ENCODE assay signal across 1 cellular context in genomic region chr20:62358728-62359490, GRCh38.
TF ChIP-seq lines count a peak whose summit lies in the region.

No MANE protein-coding gene starts in this region.

TF ChIP-seq in SK-N-SH, 30 proteins besides CTCF, POLR2A, EP300 and RAD21:
- TF ChIP-seq TCF12 (IDR thresholded peaks at IDR 0.05), result no peak
- no peak for TF ChIP-seq SMC3 (IDR thresholded peaks at IDR 0.05; ENCODE audit: low read depth, low read length)
- TF ChIP-seq NRF1 (IDR thresholded peaks at IDR 0.05; ENCODE audit: low read depth, low read length), result no peak
- no peak for TF ChIP-seq RCOR1 (IDR thresholded peaks at IDR 0.05; ENCODE audit: low read length)
- no peak for TF ChIP-seq CHD2 (IDR thresholded peaks at IDR 0.05; ENCODE audit: low read length, partially characterized antibody)
- no peak for TF ChIP-seq ELF1 (IDR thresholded peaks at IDR 0.05)
- TF ChIP-seq EZH2phosphoT487 (IDR thresholded peaks at IDR 0.05; ENCODE audit: borderline replicate concordance, low read depth), result no peak
